ENCODE assay signal across 18 cellular contexts in the genomic region with DNA sequence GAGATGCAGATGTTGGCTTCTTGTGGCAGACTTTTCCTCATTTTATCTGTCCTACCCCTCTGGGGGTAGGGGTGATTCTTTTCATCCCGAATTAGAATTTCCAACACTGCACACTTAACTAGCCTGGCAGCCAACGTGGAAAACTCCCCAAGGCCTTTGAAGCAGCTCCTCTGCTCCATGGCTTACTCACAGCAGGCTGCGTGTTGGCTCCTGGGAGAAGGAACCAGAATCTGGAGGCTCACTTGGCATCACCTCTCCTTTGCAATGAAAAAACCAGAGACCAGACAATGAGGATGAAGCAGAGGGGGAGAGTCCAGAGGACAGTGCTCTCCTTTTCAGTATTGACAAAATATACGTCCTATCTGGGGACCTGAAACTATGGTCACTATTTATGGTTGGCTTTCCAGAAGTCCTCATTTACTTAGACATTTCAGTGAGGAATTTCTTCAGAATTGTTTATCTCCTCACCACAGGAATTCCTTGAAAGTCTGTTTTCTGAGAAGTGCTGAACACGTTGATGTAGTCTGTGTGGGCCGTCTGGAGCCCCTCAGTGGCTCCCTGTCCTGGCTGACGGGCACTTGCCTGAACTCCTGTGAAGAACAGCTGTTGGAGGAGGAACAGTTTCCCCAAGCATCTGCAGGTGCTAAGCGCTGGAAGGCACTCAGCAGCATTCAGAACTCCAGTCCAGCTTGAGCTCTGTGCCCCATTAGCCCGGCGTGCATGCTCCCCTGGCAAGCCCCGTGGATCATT.
DNase-seq lines count a peak whose midpoint lies in the region; ATAC-seq, FAIRE-seq and TF ChIP-seq lines count a peak whose summit lies in the region.
"Had no signal": no experiment of that assay in that cellular context is flagged by ENCODE, and none has a peak within 500 bp of the region (broad histone marks: within the 10 kb centered on the region; RNA-seq: fewer than 3 reads in every experiment).

No MANE protein-coding gene starts in this region.

- H3K4me2 ChIP-seq in BLaER1, result no peak overlapping the region; the same call in 1 of the 2 replicates
- no peak overlapping the region for H3K4me2 ChIP-seq in astrocyte (ENCODE audit: low read length)
- H3K4me2 ChIP-seq: PC-9 had no signal

- H3K36me3 ChIP-seq in BLaER1 (no peaks in the 10 kb centered on the region), astrocyte (ENCODE audit: insufficient read depth, low read length) (no peaks in the 10 kb centered on the region)

- ATAC-seq in sciatic nerve (peak; percentile 74), HG03571 (IDR thresholded peaks at IDR 0.05; ENCODE audit: unreplicated experiment) (no peak)
- ATAC-seq in activated CD8-positive, alpha-beta memory T cell treated with anti-CD3 and anti-CD28 coated beads, Interleukin-2, amount 10 ng/mL, durations not matched to agents 7 days and 5 days, result no peak
- ATAC-seq: HepG2; stimulated activated naive CD8-positive, alpha-beta T cell treated with anti-CD3 and anti-CD28 coated beads, Interleukin-15, Interleukin-2, amounts not matched to agents 100 U/mL and 50 U/mL, for 24 hours had no signal

- CTCF ChIA-PET in activated CD4-positive, alpha-beta memory T cell treated with anti-CD3 and anti-CD28 coated beads, Interleukin-2, amount 10 ng/mL, durations not matched to agents 7 days and 5 days (lab: Charles Lee), result no interaction called here
- CTCF ChIA-PET in activated CD8-positive, alpha-beta memory T cell treated with anti-CD3 and anti-CD28 coated beads, Interleukin-2, amount 10 ng/mL, durations not matched to agents 7 days and 5 days (lab: Charles Lee), result no interaction called here

- H2AFZ ChIP-seq in astrocyte (ENCODE audit: low read depth, low read length), result no peak overlapping the region
- H2AFZ ChIP-seq: PC-9 had no signal

- no peak overlapping the region for H3K4me3 Mint-ChIP-seq in astrocyte (ENCODE audit: unreplicated experiment)
- no peak overlapping the region for H3K4me3 Mint-ChIP-seq in activated CD4-positive, alpha-beta memory T cell treated with anti-CD3 and anti-CD28 coated beads, Interleukin-2, amount 10 ng/mL, durations not matched to agents 7 days and 5 days
- no peak overlapping the region for H3K4me3 Mint-ChIP-seq in activated CD8-positive, alpha-beta memory T cell treated with anti-CD3 and anti-CD28 coated beads, Interleukin-2, amount 10 ng/mL, durations not matched to agents 7 days and 5 days
- H3K4me3 Mint-ChIP-seq: activated naive CD4-positive, alpha-beta T cell treated with anti-CD3 and anti-CD28 coated beads for 36 hours; memory B cell had no signal

- no peaks in the 10 kb centered on the region for H3K79me2 ChIP-seq in astrocyte (ENCODE audit: insufficient read depth, low read length)

- no peak overlapping the region for H3K4me3 ChIP-seq in BLaER1
- no peak overlapping the region for H3K4me3 ChIP-seq in astrocyte (ENCODE audit: insufficient read depth, low read depth, low read length)
- H3K4me3 ChIP-seq: PC-9 had no signal

- TF ChIP-seq CTCF in astrocyte (IDR thresholded peaks at IDR 0.05; ENCODE audit: insufficient read depth, low read depth, low read length), result no peak

- no peaks in the 10 kb centered on the region for H3K27me3 Mint-ChIP-seq in astrocyte (ENCODE audit: low read depth, unreplicated experiment)
- H3K27me3 Mint-ChIP-seq in activated CD4-positive, alpha-beta memory T cell treated with anti-CD3 and anti-CD28 coated beads, Interleukin-2, amount 10 ng/mL, durations not matched to agents 7 days and 5 days, result no peaks in the 10 kb centered on the region
- H3K27me3 Mint-ChIP-seq in activated CD8-positive, alpha-beta memory T cell treated with anti-CD3 and anti-CD28 coated beads, Interleukin-2, amount 10 ng/mL, durations not matched to agents 7 days and 5 days, result no peaks in the 10 kb centered on the region
- H3K27me3 Mint-ChIP-seq: memory B cell had no signal

- H3K9me3 ChIP-seq in BLaER1 (no peaks in the 10 kb centered on the region), astrocyte (ENCODE audit: insufficient read depth, low read depth, low read length) (no peaks in the 10 kb centered on the region)

- H3K27ac ChIP-seq in BLaER1, result peak overlapping the region; percentile 7; the same call in 1 of the 2 replicates
- H3K27ac ChIP-seq in astrocyte (ENCODE audit: low read depth, low read length), result peak overlapping the region; percentile 33
- H3K27ac ChIP-seq: PC-9 had no signal

- peaks cover 11% of the 10 kb centered on the region for H3K36me3 Mint-ChIP-seq in astrocyte (ENCODE audit: low read depth, unreplicated experiment)
- H3K36me3 Mint-ChIP-seq in activated CD4-positive, alpha-beta memory T cell treated with anti-CD3 and anti-CD28 coated beads, Interleukin-2, amount 10 ng/mL, durations not matched to agents 7 days and 5 days (ENCODE audit: low read depth), result no peaks in the 10 kb centered on the region
- no peaks in the 10 kb centered on the region for H3K36me3 Mint-ChIP-seq in activated CD8-positive, alpha-beta memory T cell treated with anti-CD3 and anti-CD28 coated beads, Interleukin-2, amount 10 ng/mL, durations not matched to agents 7 days and 5 days
- H3K36me3 Mint-ChIP-seq: memory B cell had no signal

- H3K9ac ChIP-seq in BLaER1 (no peak overlapping the region), astrocyte (ENCODE audit: low read length) (no peak overlapping the region)

- no peaks in the 10 kb centered on the region for H3K9me3 Mint-ChIP-seq in astrocyte (ENCODE audit: unreplicated experiment)
- no peaks in the 10 kb centered on the region for H3K9me3 Mint-ChIP-seq in activated CD4-positive, alpha-beta memory T cell treated with anti-CD3 and anti-CD28 coated beads, Interleukin-2, amount 10 ng/mL, durations not matched to agents 7 days and 5 days
- no peaks in the 10 kb centered on the region for H3K9me3 Mint-ChIP-seq in activated CD8-positive, alpha-beta memory T cell treated with anti-CD3 and anti-CD28 coated beads, Interleukin-2, amount 10 ng/mL, durations not matched to agents 7 days and 5 days (ENCODE audit: low read depth)
- H3K9me3 Mint-ChIP-seq: activated naive CD4-positive, alpha-beta T cell treated with anti-CD3 and anti-CD28 coated beads for 36 hours; memory B cell had no signal

- peaks cover 49% of the 10 kb centered on the region for H3K4me1 ChIP-seq in BLaER1
- H3K4me1 ChIP-seq in astrocyte (ENCODE audit: insufficient read depth, low read length), result peaks cover 10% of the 10 kb centered on the region

- POLR2A ChIA-PET in activated CD4-positive, alpha-beta memory T cell treated with anti-CD3 and anti-CD28 coated beads, Interleukin-2, amount 10 ng/mL, durations not matched to agents 7 days and 5 days (lab: Charles Lee), result no interaction called here

- intact Hi-C loops in sciatic nerve (cut with DNase I), result no loop called here

- peak overlapping the region; percentile 77 for H3K27ac Mint-ChIP-seq in astrocyte (ENCODE audit: unreplicated experiment)
- H3K27ac Mint-ChIP-seq in activated CD4-positive, alpha-beta memory T cell treated with anti-CD3 and anti-CD28 coated beads, Interleukin-2, amount 10 ng/mL, durations not matched to agents 7 days and 5 days, result no peak overlapping the region
- no peak overlapping the region for H3K27ac Mint-ChIP-seq in activated CD8-positive, alpha-beta memory T cell treated with anti-CD3 and anti-CD28 coated beads, Interleukin-2, amount 10 ng/mL, durations not matched to agents 7 days and 5 days
- H3K27ac Mint-ChIP-seq: activated naive CD4-positive, alpha-beta T cell treated with anti-CD3 and anti-CD28 coated beads for 36 hours; memory B cell had no signal

- H4K20me1 ChIP-seq in BLaER1 (no peaks in the 10 kb centered on the region), astrocyte (ENCODE audit: insufficient read depth, low read length) (no peaks in the 10 kb centered on the region)

- peaks cover 22% of the 10 kb centered on the region for H3K4me1 Mint-ChIP-seq in astrocyte (ENCODE audit: low read depth, unreplicated experiment)
- no peaks in the 10 kb centered on the region for H3K4me1 Mint-ChIP-seq in activated CD4-positive, alpha-beta memory T cell treated with anti-CD3 and anti-CD28 coated beads, Interleukin-2, amount 10 ng/mL, durations not matched to agents 7 days and 5 days
- H3K4me1 Mint-ChIP-seq in activated CD8-positive, alpha-beta memory T cell treated with anti-CD3 and anti-CD28 coated beads, Interleukin-2, amount 10 ng/mL, durations not matched to agents 7 days and 5 days, result peaks cover 3% of the 10 kb centered on the region
- H3K4me1 Mint-ChIP-seq: memory B cell had no signal

- peak; percentile 84 for DNase-seq in astrocyte (ENCODE audit: low read depth)
- DNase-seq in iris pigment epithelial cell (ENCODE audit: low read depth), result peak; percentile 64
- DNase-seq in sciatic nerve (ENCODE audit: low spot score), result no peak
- DNase-seq in activated CD4-positive, alpha-beta memory T cell treated with anti-CD3 and anti-CD28 coated beads, Interleukin-2, amount 10 ng/mL, durations not matched to agents 7 days and 5 days, result no peak
- DNase-seq in hippocampal formation (lab: John Stamatoyannopoulos, UW), result no peak
- no peak for DNase-seq in activated CD8-positive, alpha-beta memory T cell treated with anti-CD3 and anti-CD28 coated beads, Interleukin-2, amount 10 ng/mL, durations not matched to agents 7 days and 5 days
- DNase-seq: activated naive CD4-positive, alpha-beta T cell treated with anti-CD3 and anti-CD28 coated beads for 36 hours; AML-193; central memory CD4-positive, alpha-beta T cell; foreskin melanocyte; NCI-H1930; NCI-H526 treated with DMSO at 0.1 percent for 48 hours; PC-9; stimulated activated naive CD8-positive, alpha-beta T cell treated with anti-CD3 and anti-CD28 coated beads, Interleukin-15, Interleukin-2, amounts not matched to agents 100 U/mL and 50 U/mL, for 24 hours had no signal

- no peak for FAIRE-seq in astrocyte (lab: Jason Lieb, UNC)
- FAIRE-seq: HepG2 had no signal

- H3K27me3 ChIP-seq in BLaER1, result no peaks in the 10 kb centered on the region
- no peaks in the 10 kb centered on the region for H3K27me3 ChIP-seq in astrocyte (ENCODE audit: insufficient read depth, low read length)

Comparison
In these comparisons a context has a peak if more than half of its experiments do, and no peak if none do; other contexts are left out.
1. DNase-seq: peak in astrocyte (single experiment) and iris pigment epithelial cell (single experiment); none in sciatic nerve (single experiment), activated CD4-positive, alpha-beta memory T cell treated with anti-CD3 and anti-CD28 coated beads, Interleukin-2, amount 10 ng/mL, durations not matched to agents 7 days and 5 days (single experiment), hippocampal formation (0 of 2) and activated CD8-positive, alpha-beta memory T cell treated with anti-CD3 and anti-CD28 coated beads, Interleukin-2, amount 10 ng/mL, durations not matched to agents 7 days and 5 days (single experiment).